ENCODE assay signal across 19 cellular contexts in genomic region chr7:34130558-34131285, GRCh38.
DNase-seq lines count a peak whose midpoint lies in the region; ATAC-seq and TF ChIP-seq lines count a peak whose summit lies in the region.
"Had no signal": no experiment of that assay in that cellular context is flagged by ENCODE, and none has a peak within 500 bp of the region (broad histone marks: within the 10 kb centered on the region; RNA-seq: fewer than 3 reads in every experiment).

No MANE protein-coding gene starts in this region.

- no peak overlapping the region for H3K27ac ChIP-seq in left lung
- H3K27ac ChIP-seq in upper lobe of left lung, result peak overlapping the region in 3 of 4 donors; percentile 5 to 35 (median 10)
- H3K27ac ChIP-seq in spleen, result no peak overlapping the region
- H3K27ac ChIP-seq: 22Rv1, PC-9 had no signal

- intact Hi-C loops in left lung (cut with DNase I), result no loop called here
- intact Hi-C loops in spleen (cut with DNase I; ENCODE audit: low total_unique reads), result no loop called here

- no peak for TF ChIP-seq EP300 in upper lobe of left lung (IDR thresholded peaks at IDR 0.05)

- H3K4me1 ChIP-seq in left lung (peaks cover 0 to 3% of the 10 kb centered on the region in 2 donors), upper lobe of left lung (peaks cover 0 to 6% (median 0%) of the 10 kb centered on the region in 4 donors), spleen (no peaks in the 10 kb centered on the region)
- H3K4me1 ChIP-seq: Caco-2 had no signal

- no peaks in the 10 kb centered on the region for H3K36me3 ChIP-seq in left lung
- H3K36me3 ChIP-seq in upper lobe of left lung, result no peaks in the 10 kb centered on the region
- no peaks in the 10 kb centered on the region for H3K36me3 ChIP-seq in spleen

- TF ChIP-seq CTCF in left lung (IDR thresholded peaks at IDR 0.05) (no peak), upper lobe of left lung (IDR thresholded peaks at IDR 0.05) (no peak), spleen (IDR thresholded peaks at IDR 0.05 in 8 of 11, conservative IDR thresholded peaks at IDR 0.05 in 3 of 11) (no peak), omental fat pad (IDR thresholded peaks at IDR 0.05) (no peak)

- WGBS in upper lobe of left lung, 2 donors, result 68 to 77% methylated on average over 3 to 4 of the region's 4 CpGs
- 66 to 93% (median 85%) methylated on average over 4 of the region's 4 CpGs for WGBS in spleen, 5 donors

- DNase-seq in SIG-M5 treated with dmso at 0.1 percent for 504 hours (lab: John Stamatoyannopoulos, UW; ENCODE audit: unreplicated experiment) (peak; percentile 22), SIG-M5 (lab: John Stamatoyannopoulos, UW) (no peak), SW480 (ENCODE audit: low spot score) (peak; percentile 9), left lung (no peak), upper lobe of left lung (no peak), spleen (no peak), omental fat pad (ENCODE audit: low spot score) (no peak)
- no peak for DNase-seq in stimulated activated CD4-positive, alpha-beta T cell treated with anti-CD3 and anti-CD28 coated beads, Interleukin-12 subunit alpha, Interleukin-12 subunit beta, amount 100 ng/mL, for 4 hours
- DNase-seq: Caco-2, GF-D8, KG1, MG63, NCI-H1092 treated with DMSO at 0.1 percent for 48 hours, NCI-H1694, NCI-H446 treated with DMSO at 0.1 percent for 48 hours, NCI-H774, PC-9 had no signal

- no peak overlapping the region for H3K4me3 ChIP-seq in left lung
- no peak overlapping the region for H3K4me3 ChIP-seq in upper lobe of left lung
- no peak overlapping the region for H3K4me3 ChIP-seq in spleen
- H3K4me3 ChIP-seq: MG63, PC-9 had no signal

- ATAC-seq in left lung (peak; percentile 60), upper lobe of left lung (ENCODE audit: low FRiP score in 2 of 2) (peak in 1 of 2 donors; percentile 58), omental fat pad (ENCODE audit: low FRiP score) (no peak)
- ATAC-seq: Right ventricle myocardium inferior had no signal

- H3K9me3 ChIP-seq in left lung, result peaks cover 0 to 10% of the 10 kb centered on the region in 2 donors
- peaks cover 0 to 5% (median 0%) of the 10 kb centered on the region in 4 donors for H3K9me3 ChIP-seq in upper lobe of left lung
- peaks cover 0 to 8% (median 5%) of the 10 kb centered on the region in 8 donors for H3K9me3 ChIP-seq in spleen
- H3K9me3 ChIP-seq: Caco-2, MG63 had no signal

- no peaks in the 10 kb centered on the region for H3K27me3 ChIP-seq in left lung
- no peaks in the 10 kb centered on the region for H3K27me3 ChIP-seq in upper lobe of left lung
- H3K27me3 ChIP-seq in spleen (replicated peaks in 1 of 7), result no peaks in the 10 kb centered on the region
- H3K27me3 ChIP-seq: MG63 had no signal

- TF ChIP-seq POLR2A in upper lobe of left lung (IDR thresholded peaks at IDR 0.05) (no peak), spleen (IDR thresholded peaks at IDR 0.05) (no peak)

Comparison
In these comparisons a context has a peak if more than half of its experiments do, and no peak if none do; other contexts are left out.
1. DNase-seq: peak in SIG-M5 treated with dmso at 0.1 percent for 504 hours (single experiment) and SW480 (single experiment); none in SIG-M5 (single experiment), left lung (0 of 2), upper lobe of left lung (0 of 2), spleen (single experiment), omental fat pad (single experiment) and stimulated activated CD4-positive, alpha-beta T cell treated with anti-CD3 and anti-CD28 coated beads, Interleukin-12 subunit alpha, Interleukin-12 subunit beta, amount 100 ng/mL, for 4 hours (single experiment).
2. H3K27ac ChIP-seq: peak in upper lobe of left lung (3 of 4); none in left lung (0 of 2) and spleen (0 of 8).